ENCODE assay signal across 8 cellular contexts in the genomic region with DNA sequence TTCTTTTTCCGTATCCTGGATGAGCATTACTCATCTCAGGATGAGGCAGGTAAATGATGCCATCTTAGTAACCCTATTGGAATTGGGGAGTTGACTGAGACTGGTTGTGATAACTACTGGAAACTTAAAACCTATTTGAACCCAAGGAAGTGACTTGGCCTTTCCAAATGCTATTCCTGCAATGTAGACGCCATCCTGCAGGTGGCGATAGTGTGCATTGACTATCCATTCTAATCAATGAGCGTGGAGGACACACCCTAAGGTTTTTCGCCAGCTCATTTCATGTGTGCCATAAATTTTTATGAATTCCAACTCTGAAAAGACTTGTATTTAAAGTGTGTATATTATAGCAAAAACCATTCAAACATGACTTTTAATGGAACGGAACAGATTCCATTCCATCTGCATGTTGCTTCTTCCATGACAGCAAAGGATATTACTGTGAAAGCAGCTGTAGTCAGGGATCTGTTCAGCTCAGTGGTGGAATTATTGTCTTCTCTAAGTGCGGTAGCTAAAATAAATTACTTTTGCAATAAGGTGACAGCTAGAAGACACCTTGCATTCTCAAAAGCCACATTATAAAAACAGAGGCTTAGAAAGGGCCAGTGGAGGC. TPM values are rescaled to one million over a fixed set of nuclear protein-coding genes. Genes with fewer than 3 reads are reported as not detected.
A peak's percentile ranks its signal among the peaks of the same experiment; 100 is the strongest.
DNase-seq lines count a peak whose midpoint lies in the region; ATAC-seq and TF ChIP-seq lines count a peak whose summit lies in the region.

No MANE protein-coding gene starts in this region.

- H3K27me3 ChIP-seq in Peyer's patch: no peaks in the 10 kb centered on the region

- no peak for ATAC-seq in HG03175 (IDR thresholded peaks at IDR 0.05; ENCODE audit: unreplicated experiment)

- no peak overlapping the region for H3K27ac ChIP-seq in Peyer's patch

- no peaks in the 10 kb centered on the region for H3K36me3 ChIP-seq in Peyer's patch

- peaks cover 0 to 4% (median 0%) of the 10 kb centered on the region in 4 donors for H3K9me3 ChIP-seq in Peyer's patch

- H3K4me3 ChIP-seq in Peyer's patch: no peak overlapping the region
- no peak overlapping the region for H3K4me3 ChIP-seq in fibroblast of villous mesenchyme (ENCODE audit: low read depth, low read length)

- TF ChIP-seq CTCF in Peyer's patch (IDR thresholded peaks at IDR 0.05) (peak in 5 of 6 experiments; percentile 16 to 91 (median 75)), fibroblast of villous mesenchyme (IDR thresholded peaks at IDR 0.05; ENCODE audit: insufficient read depth, low read depth, low read length) (peak; percentile 65)

- H3K4me1 ChIP-seq in Peyer's patch: no peaks in the 10 kb centered on the region

- no peak for TF ChIP-seq POLR2A in Peyer's patch (IDR thresholded peaks at IDR 0.05)

- DNase-seq in activated T-cell treated with anti-CD3 and anti-CD28 coated beads for 48 hours (ENCODE audit: low read depth) (peak; percentile 35), Peyer's patch (peak; percentile 19 to 88 (median 75)), fibroblast of villous mesenchyme (ENCODE audit: low read depth) (peak; percentile 8), HuH-7.5 (ENCODE audit: low spot score) (no peak), inferior parietal cortex (ENCODE audit: extremely low spot score) (no peak)
- no peak for DNase-seq in activated T-cell treated with anti-CD3 and anti-CD28 coated beads, Interleukin-2, amount 50 U/mL, for 1 hour
- peak; percentile 83 for DNase-seq in stimulated activated CD8-positive, alpha-beta memory T cell treated with anti-CD3 and anti-CD28 coated beads, Interleukin-4, amount 100 ng/mL, for 48 hours

RNA-seq across cellular contexts. Expression of a gene that starts 55.3 kb away (rescaled TPM):
- total RNA-seq in Peyer's patch (10 to 100 TPM in 2 of 4 donors, 1 to 10 TPM in 2; 4.2 to 30.5 (median 9.6) TPM), fibroblast of villous mesenchyme (under 0.01 TPM in 2 replicates)

Comparison
In these comparisons a context has a peak if more than half of its experiments do, and no peak if none do; other contexts are left out.
1. DNase-seq: peak in activated T-cell treated with anti-CD3 and anti-CD28 coated beads for 48 hours (single experiment), Peyer's patch (3 of 3), fibroblast of villous mesenchyme (single experiment) and stimulated activated CD8-positive, alpha-beta memory T cell treated with anti-CD3 and anti-CD28 coated beads, Interleukin-4, amount 100 ng/mL, for 48 hours (single experiment); none in activated T-cell treated with anti-CD3 and anti-CD28 coated beads, Interleukin-2, amount 50 U/mL, for 1 hour (single experiment), HuH-7.5 (single experiment) and inferior parietal cortex (single experiment).